Comparison of ENCODE assay signal across 9 cellular contexts in the genomic region with DNA sequence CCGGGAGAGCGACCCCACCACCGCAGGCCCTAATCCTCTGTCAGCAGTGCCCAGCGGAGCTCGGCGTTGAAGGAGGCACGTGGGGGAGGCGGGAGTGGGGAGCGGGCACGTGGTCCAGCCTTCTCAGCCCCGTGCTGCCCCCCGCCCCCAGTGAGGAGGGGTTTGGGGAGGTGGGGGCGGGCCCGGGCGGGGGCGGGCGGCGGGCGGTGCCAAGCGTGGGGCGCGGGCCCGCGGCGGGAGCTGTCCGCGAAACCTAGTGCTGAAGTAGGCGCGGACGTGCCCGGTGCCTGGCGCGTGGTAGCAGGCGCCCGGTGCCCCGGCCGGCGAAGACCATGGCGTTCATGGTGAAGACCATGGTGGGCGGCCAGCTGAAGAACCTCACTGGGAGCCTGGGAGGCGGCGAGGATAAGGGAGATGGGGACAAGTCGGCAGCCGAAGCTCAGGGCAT. TPM values are rescaled to one million over a fixed set of nuclear protein-coding genes. Genes with fewer than 3 reads are reported as not detected.
DNase-seq lines count a peak whose midpoint lies in the region; ATAC-seq and TF ChIP-seq lines count a peak whose summit lies in the region.
"Had no signal": no experiment of that assay in that cellular context is flagged by ENCODE, and none has a peak within 500 bp of the region (broad histone marks: within the 10 kb centered on the region; RNA-seq: fewer than 3 reads in every experiment).

A gene with protein sequence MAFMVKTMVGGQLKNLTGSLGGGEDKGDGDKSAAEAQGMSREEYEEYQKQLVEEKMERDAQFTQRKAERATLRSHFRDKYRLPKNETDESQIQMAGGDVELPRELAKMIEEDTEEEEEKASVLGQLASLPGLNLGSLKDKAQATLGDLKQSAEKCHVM (plus strand): TSS at position 256 of the 448 bp plus-strand sequence. CDS start 77 bp downstream, at position 333.

- peak; percentile 83 for ATAC-seq in naive thymus-derived CD4-positive, alpha-beta T cell
- ATAC-seq in HG03460 (IDR thresholded peaks at IDR 0.05; ENCODE audit: unreplicated experiment) (no peak), GM19452 (IDR thresholded peaks at IDR 0.05; ENCODE audit: unreplicated experiment) (no peak), GM21786 (IDR thresholded peaks at IDR 0.05; ENCODE audit: unreplicated experiment) (no peak)

- peak within 1 kb of the TSS; percentile 21 for H3K4me3 Mint-ChIP-seq in T-helper 1 cell treated with Interleukin-12 subunit alpha and Interleukin-12 subunit beta and Interleukin-4 antibody, amounts not matched to agents 30 μg/mL and 1 μg/mL, for 36 hours
- peak within 1 kb of the TSS; percentile 56 to 75 (median 65) for H3K4me3 Mint-ChIP-seq in brain
- no peak within 1 kb of the TSS for H3K4me3 Mint-ChIP-seq in naive thymus-derived CD4-positive, alpha-beta T cell

- CTCF ChIA-PET in naive thymus-derived CD4-positive, alpha-beta T cell (lab: Charles Lee), result interaction anchor here (0.5 to 1.6 kb wide), 3 partner anchors 27 to 1465 kb away, joined by 3 to 5 read pairs (median 4); no protein-coding TSS in a partner anchor

- no peaks in the 10 kb centered on the region for H3K4me1 Mint-ChIP-seq in T-helper 1 cell treated with Interleukin-12 subunit alpha and Interleukin-12 subunit beta and Interleukin-4 antibody, amounts not matched to agents 30 μg/mL and 1 μg/mL, for 36 hours (ENCODE audit: low read depth)
- peaks cover 77% of the 10 kb centered on the region for H3K4me1 Mint-ChIP-seq in brain
- peaks cover 0 to 6% (median 0%) of the 10 kb centered on the region in 7 donors for H3K4me1 Mint-ChIP-seq in naive thymus-derived CD4-positive, alpha-beta T cell

- peaks cover 27% of the 10 kb centered on the region for H3K27me3 Mint-ChIP-seq in T-helper 1 cell treated with Interleukin-12 subunit alpha and Interleukin-12 subunit beta and Interleukin-4 antibody, amounts not matched to agents 30 μg/mL and 1 μg/mL, for 36 hours (ENCODE audit: low read depth)
- H3K27me3 Mint-ChIP-seq in brain, result peaks cover 51% of the 10 kb centered on the region
- H3K27me3 Mint-ChIP-seq in naive thymus-derived CD4-positive, alpha-beta T cell, result peaks cover 21 to 35% (median 24%) of the 10 kb centered on the region in 5 donors

- H3K27me3 ChIP-seq in naive thymus-derived CD4-positive, alpha-beta T cell (ENCODE audit: control insufficient read depth in 2 of 2, insufficient read depth in 2 of 2, low read length in 2 of 2), result peaks cover 0 to 12% of the 10 kb centered on the region in 2 donors

- no peak within 1 kb of the TSS for H3K27ac Mint-ChIP-seq in T-helper 1 cell treated with Interleukin-12 subunit alpha and Interleukin-12 subunit beta and Interleukin-4 antibody, amounts not matched to agents 30 μg/mL and 1 μg/mL, for 36 hours
- peak within 1 kb of the TSS in 2 of 5 experiments; percentile 51 to 55 for H3K27ac Mint-ChIP-seq in brain
- peak within 1 kb of the TSS in 1 of 9 donors; percentile 36 for H3K27ac Mint-ChIP-seq in naive thymus-derived CD4-positive, alpha-beta T cell

- POLR2A ChIA-PET in naive thymus-derived CD4-positive, alpha-beta T cell (lab: Charles Lee), result no interaction called here

- no peaks in the 10 kb centered on the region for H3K36me3 Mint-ChIP-seq in T-helper 1 cell treated with Interleukin-12 subunit alpha and Interleukin-12 subunit beta and Interleukin-4 antibody, amounts not matched to agents 30 μg/mL and 1 μg/mL, for 36 hours (ENCODE audit: low read depth)
- no peaks in the 10 kb centered on the region for H3K36me3 Mint-ChIP-seq in brain
- H3K36me3 Mint-ChIP-seq in naive thymus-derived CD4-positive, alpha-beta T cell, result no peaks in the 10 kb centered on the region

- intact Hi-C loops in naive thymus-derived CD4-positive, alpha-beta T cell (cut with micrococcal nuclease), result loop anchor here in 1 of 2 donors (1.0 kb wide), 2 partner anchors 47 to 169 kb away; a partner anchor contains a TSS

- H3K27ac ChIP-seq in naive thymus-derived CD4-positive, alpha-beta T cell (ENCODE audit: low read depth, low read length), result no peak within 1 kb of the TSS

- no peak for TF ChIP-seq CTCF in brain (conservative IDR thresholded peaks at IDR 0.05)

- no peaks in the 10 kb centered on the region for H3K36me3 ChIP-seq in naive thymus-derived CD4-positive, alpha-beta T cell (ENCODE audit: control insufficient read depth in 2 of 3, insufficient read depth in 3 of 3, low read length in 3 of 3)

- no peaks in the 10 kb centered on the region for H3K9me3 ChIP-seq in naive thymus-derived CD4-positive, alpha-beta T cell (ENCODE audit: control insufficient read depth in 2 of 3, low read length in 3 of 3)

- no peak within 1 kb of the TSS for H3K4me3 ChIP-seq in naive thymus-derived CD4-positive, alpha-beta T cell (ENCODE audit: low read length)

- DNase-seq in D341Med (ENCODE audit: low spot score) (peak; percentile 70), NCI-H2107 (lab: John Stamatoyannopoulos, UW) (no peak)
- peak; percentile 20 to 76 (median 47) for DNase-seq in naive thymus-derived CD4-positive, alpha-beta T cell
- DNase-seq: NCI-H226 had no signal

- H3K4me1 ChIP-seq in naive thymus-derived CD4-positive, alpha-beta T cell (ENCODE audit: control insufficient read depth in 2 of 2, insufficient read depth in 2 of 2, low read length in 2 of 2), result no peaks in the 10 kb centered on the region

- no peaks in the 10 kb centered on the region for H3K9me3 Mint-ChIP-seq in T-helper 1 cell treated with Interleukin-12 subunit alpha and Interleukin-12 subunit beta and Interleukin-4 antibody, amounts not matched to agents 30 μg/mL and 1 μg/mL, for 36 hours
- peaks cover 0 to 7% (median 0%) of the 10 kb centered on the region in 5 experiments for H3K9me3 Mint-ChIP-seq in brain
- no peaks in the 10 kb centered on the region for H3K9me3 Mint-ChIP-seq in naive thymus-derived CD4-positive, alpha-beta T cell

RNA-seq across cellular contexts. Expression of the gene that starts here (rescaled TPM):
- 2.1 TPM for polyA plus RNA-seq in brain (ENCODE audit: insufficient read depth, low read depth, low replicate concordance)
- total RNA-seq in naive thymus-derived CD4-positive, alpha-beta T cell, result under 1 TPM in 2 of 5 experiments, not detected in 3; 0.27 to 0.60 TPM
- polyA plus RNA-seq in naive thymus-derived CD4-positive, alpha-beta T cell, result not detected

Comparison
In these comparisons a context has a peak if more than half of its experiments do, and no peak if none do; other contexts are left out.
1. Peak in DNase-seq and ATAC-seq in naive thymus-derived CD4-positive, alpha-beta T cell; RNA of the gene not detected or under 1 TPM.
2. H3K4me3 Mint-ChIP-seq: peak in T-helper 1 cell treated with Interleukin-12 subunit alpha and Interleukin-12 subunit beta and Interleukin-4 antibody, amounts not matched to agents 30 μg/mL and 1 μg/mL, for 36 hours (single experiment) and brain (5 of 5); none in naive thymus-derived CD4-positive, alpha-beta T cell (0 of 10).